18 cellular contexts compared by ENCODE assay signal in genomic region chr1:156075158-156075557, GRCh38. TPM values are rescaled to one million over a fixed set of nuclear protein-coding genes. Genes with fewer than 3 reads are reported as not detected.
DNase-seq lines count a peak whose midpoint lies in the region; ATAC-seq and TF ChIP-seq lines count a peak whose summit lies in the region.
"Had no signal": no experiment of that assay in that cellular context is flagged by ENCODE, and none has a peak within 500 bp of the region (broad histone marks: within the 10 kb centered on the region; RNA-seq: fewer than 3 reads in every experiment).

No MANE protein-coding gene starts in this region.

- H3K27me3 ChIP-seq in cardiac muscle cell = no peaks in the 10 kb centered on the region
- H3K27me3 ChIP-seq in liver (ENCODE audit: control insufficient read depth in 4 of 4, insufficient read depth in 4 of 4, low read length in 3 of 4) = no peaks in the 10 kb centered on the region
- no peaks in the 10 kb centered on the region for H3K27me3 ChIP-seq in upper lobe of right lung
- H3K27me3 ChIP-seq: ovary, SJCRH30 had no signal

- WGBS in liver = 60% methylated on average over 3 of the region's 3 CpGs

- no peak overlapping the region for H3K27ac Mint-ChIP-seq in activated B cell treated with CpG ODN at 0.5 μM for 24 hours
- no peak overlapping the region for H3K27ac Mint-ChIP-seq in activated naive CD8-positive, alpha-beta T cell treated with anti-CD3 and anti-CD28 coated beads, Interleukin-2, amount 50 U/mL, for 24 hours
- H3K27ac Mint-ChIP-seq: stimulated activated naive CD8-positive, alpha-beta T cell treated with anti-CD3 and anti-CD28 coated beads, Interleukin-15, Interleukin-2, amounts not matched to agents 100 ng/mL and 50 ng/mL, for 24 hours had no signal

- no peaks in the 10 kb centered on the region for H3K36me3 Mint-ChIP-seq in activated B cell treated with CpG ODN at 0.5 μM for 24 hours (ENCODE audit: low read depth)
- no peaks in the 10 kb centered on the region for H3K36me3 Mint-ChIP-seq in activated naive CD8-positive, alpha-beta T cell treated with anti-CD3 and anti-CD28 coated beads, Interleukin-2, amount 50 U/mL, for 24 hours (ENCODE audit: low read depth)

- H3K4me1 Mint-ChIP-seq in activated B cell treated with CpG ODN at 0.5 μM for 24 hours = peaks cover 18% of the 10 kb centered on the region
- H3K4me1 Mint-ChIP-seq in activated naive CD8-positive, alpha-beta T cell treated with anti-CD3 and anti-CD28 coated beads, Interleukin-2, amount 50 U/mL, for 24 hours = no peaks in the 10 kb centered on the region

- TF ChIP-seq CTCF in cardiac muscle cell (IDR thresholded peaks at IDR 0.05; ENCODE audit: low read depth, low read length) (no peak), activated B cell treated with CpG ODN at 0.5 μM for 24 hours (IDR thresholded peaks at IDR 0.05) (no peak), liver (IDR thresholded peaks at IDR 0.05; ENCODE audit: low read depth, low read length, missing input control) (no peak), upper lobe of right lung (IDR thresholded peaks at IDR 0.05) (no peak)

- POLR2A ChIA-PET in activated B cell treated with CpG ODN at 0.5 μM for 24 hours (lab: Charles Lee) = no interaction called here

- H3K9ac ChIP-seq in liver (ENCODE audit: low read depth in 1 of 2, low read length in 2 of 2) = peak overlapping the region in 1 of 2 donors; percentile 69

- no peaks in the 10 kb centered on the region for H3K27me3 Mint-ChIP-seq in activated B cell treated with CpG ODN at 0.5 μM for 24 hours
- peaks cover 11% of the 10 kb centered on the region for H3K27me3 Mint-ChIP-seq in activated naive CD8-positive, alpha-beta T cell treated with anti-CD3 and anti-CD28 coated beads, Interleukin-2, amount 50 U/mL, for 24 hours

- H3K9me3 Mint-ChIP-seq in activated B cell treated with CpG ODN at 0.5 μM for 24 hours = no peaks in the 10 kb centered on the region
- no peaks in the 10 kb centered on the region for H3K9me3 Mint-ChIP-seq in activated naive CD8-positive, alpha-beta T cell treated with anti-CD3 and anti-CD28 coated beads, Interleukin-2, amount 50 U/mL, for 24 hours
- H3K9me3 Mint-ChIP-seq: stimulated activated naive CD8-positive, alpha-beta T cell treated with anti-CD3 and anti-CD28 coated beads, Interleukin-15, Interleukin-2, amounts not matched to agents 100 ng/mL and 50 ng/mL, for 24 hours had no signal

- intact Hi-C loops in cardiac septum (cut with DNase I) = no loop called here
- intact Hi-C loops in activated B cell treated with CpG ODN at 0.5 μM for 24 hours (cut with micrococcal nuclease) = no loop called here
- intact Hi-C loops in upper lobe of right lung (cut with DNase I) = no loop called here

- CTCF ChIA-PET in activated B cell treated with CpG ODN at 0.5 μM for 24 hours (lab: Charles Lee) = no interaction called here

- DNase-seq in cardiac muscle cell (ENCODE audit: low read depth in 1 of 2, low spot score in 1 of 2) (peak in 1 of 2 donors; percentile 39), cardiac septum (ENCODE audit: low spot score) (no peak), activated B cell treated with CpG ODN at 0.5 μM for 24 hours (no peak), upper lobe of right lung (no peak), NCI-H1694 (lab: John Stamatoyannopoulos, UW) (no peak)
- DNase-seq in activated naive CD8-positive, alpha-beta T cell treated with anti-CD3 and anti-CD28 coated beads, Interleukin-2, amount 50 U/mL, for 24 hours = no peak
- DNase-seq: activated effector memory CD4-positive, alpha-beta T cell treated with anti-CD3 and anti-CD28 coated beads, Interleukin-2, amount 50 U/mL, for 16 hours; aorta; NCI-H2081; ovary; SJCRH30 had no signal

- H3K4me3 ChIP-seq in cardiac muscle cell = no peak overlapping the region
- peak overlapping the region in 2 of 3 donors; percentile 64 to 69 for H3K4me3 ChIP-seq in liver (ENCODE audit: low read depth in 1 of 3, low read length in 3 of 3)
- no peak overlapping the region for H3K4me3 ChIP-seq in upper lobe of right lung
- H3K4me3 ChIP-seq: ovary, SJCRH30 had no signal

- H3K9me3 ChIP-seq in cardiac muscle cell (ENCODE audit: low read depth) (no peaks in the 10 kb centered on the region), liver (ENCODE audit: control insufficient read depth in 4 of 4, low read length in 3 of 4) (no peaks in the 10 kb centered on the region), upper lobe of right lung (no peaks in the 10 kb centered on the region)
- H3K9me3 ChIP-seq: ovary, SJCRH30 had no signal

- H3K36me3 ChIP-seq in cardiac muscle cell (peaks cover 16% of the 10 kb centered on the region), liver (ENCODE audit: control insufficient read depth in 4 of 4, insufficient read depth in 3 of 4, low read depth in 1 of 4, low read length in 3 of 4) (no peaks in the 10 kb centered on the region), upper lobe of right lung (no peaks in the 10 kb centered on the region)
- H3K36me3 ChIP-seq: ovary had no signal

- H3K27ac ChIP-seq in cardiac muscle cell (peak overlapping the region; percentile 81), liver (ENCODE audit: low read depth in 1 of 2, low read length in 2 of 2) (peak overlapping the region; percentile 87 to 92), upper lobe of right lung (peak overlapping the region; percentile 30)
- H3K27ac ChIP-seq: ovary, SJCRH30 had no signal

- peak overlapping the region; percentile 24 for H3K4me3 Mint-ChIP-seq in activated B cell treated with CpG ODN at 0.5 μM for 24 hours
- H3K4me3 Mint-ChIP-seq in activated naive CD8-positive, alpha-beta T cell treated with anti-CD3 and anti-CD28 coated beads, Interleukin-2, amount 50 U/mL, for 24 hours = no peak overlapping the region
- H3K4me3 Mint-ChIP-seq: stimulated activated naive CD8-positive, alpha-beta T cell treated with anti-CD3 and anti-CD28 coated beads, Interleukin-15, Interleukin-2, amounts not matched to agents 100 ng/mL and 50 ng/mL, for 24 hours had no signal

- TF ChIP-seq RAD21 in liver (IDR thresholded peaks at IDR 0.05) = no peak

- no peak for ATAC-seq in activated B cell treated with CpG ODN at 0.5 μM for 24 hours (ENCODE audit: low read depth)
- ATAC-seq in upper lobe of right lung = no peak
- ATAC-seq in activated naive CD8-positive, alpha-beta T cell treated with anti-CD3 and anti-CD28 coated beads, Interleukin-2, amount 50 U/mL, for 24 hours = no peak
- no peak for ATAC-seq in GM21529 (IDR thresholded peaks at IDR 0.05; ENCODE audit: unreplicated experiment)

- peaks cover 66% of the 10 kb centered on the region for H3K4me1 ChIP-seq in cardiac muscle cell (ENCODE audit: low read depth)
- H3K4me1 ChIP-seq in liver (ENCODE audit: control insufficient read depth in 4 of 4, insufficient read depth in 4 of 4, low read length in 3 of 4) = peaks cover 8 to 36% (median 25%) of the 10 kb centered on the region in 4 donors
- peaks cover 10% of the 10 kb centered on the region for H3K4me1 ChIP-seq in upper lobe of right lung
- H3K4me1 ChIP-seq: SJCRH30 had no signal

TF ChIP-seq in liver, 16 proteins besides CTCF, POLR2A, EP300 and RAD21 (continues in another document):
- TF ChIP-seq JUND (IDR thresholded peaks at IDR 0.05) (no peak), HNF4A (conservative IDR thresholded peaks at IDR 0.05) (no peak), NR2F2 (IDR thresholded peaks at IDR 0.05) (no peak), FOXA1 (IDR thresholded peaks at IDR 0.05) (no peak), HNF4G (IDR thresholded peaks at IDR 0.05) (no peak), ATF3 (IDR thresholded peaks at IDR 0.05) (no peak), EGR1 (IDR thresholded peaks at IDR 0.05; ENCODE audit: low read depth in 2 of 2) (no peak), RXRA (IDR thresholded peaks at IDR 0.05) (no peak)

RNA-seq across cellular contexts. Expression of gene MEX3A, which starts 7.1 kb away (rescaled TPM):
- total RNA-seq in cardiac muscle cell (48.8 and 58.6 TPM in 2 replicates), cardiac septum (0.24 TPM), activated B cell treated with CpG ODN at 0.5 μM for 24 hours (0.39 and 0.47 TPM in 2 replicates), liver (1 to 10 TPM; 1.3 TPM), upper lobe of right lung (0.52 TPM)
- polyA plus RNA-seq in cardiac muscle cell (17.2 and 24.8 TPM in 2 replicates), liver (under 1 TPM; 0.52 to 0.56 TPM)

RNA-seq across cellular contexts. Expression of gene RAB25, which starts 14.2 kb away (rescaled TPM):
- total RNA-seq in cardiac muscle cell (1.6 and 3.1 TPM in 2 replicates), cardiac septum (not detected), activated B cell treated with CpG ODN at 0.5 μM for 24 hours (0.32 and 0.38 TPM in 2 replicates), liver (1 to 10 TPM in 1 of 2 donors, under 1 TPM in 1; 0.67 to 1.0 TPM), upper lobe of right lung (62.0 TPM)
- polyA plus RNA-seq in cardiac muscle cell (2.1 and 2.4 TPM in 2 replicates), liver (1 to 10 TPM in 1 of 2 donors, under 1 TPM in 1; 0.82 to 2.0 TPM)
- total RNA-seq: aorta, dermis microvascular lymphatic vessel endothelial cell, LHCN-M2, lung microvascular endothelial cell, SJCRH30 had no signal
- polyA plus RNA-seq: AG04450 had no signal

RNA-seq across cellular contexts. Expression of gene LAMTOR2, which starts 20.6 kb away (rescaled TPM):
- total RNA-seq in cardiac muscle cell = 75.5 and 116 TPM in 2 replicates
- 199 and 208 TPM in 2 replicates for polyA plus RNA-seq in cardiac muscle cell
- 49.8 TPM for total RNA-seq in cardiac septum
- total RNA-seq in activated B cell treated with CpG ODN at 0.5 μM for 24 hours = 45.9 and 48.0 TPM in 2 replicates
- total RNA-seq in liver = 10 to 100 TPM; 30.4 to 42.9 TPM
- polyA plus RNA-seq in liver = 100 to 1,000 TPM; 115 to 152 TPM
- total RNA-seq in upper lobe of right lung = 49.7 TPM

RNA-seq across cellular contexts. Expression of gene UBQLN4, which starts 21.6 kb away (rescaled TPM):
- total RNA-seq in cardiac muscle cell (43.1 and 51.0 TPM in 2 replicates), cardiac septum (26.3 TPM), activated B cell treated with CpG ODN at 0.5 μM for 24 hours (28.1 and 32.5 TPM in 2 replicates), liver (10 to 100 TPM in 1 of 2 donors, 1 to 10 TPM in 1; 9.2 to 13.5 TPM), upper lobe of right lung (37.0 TPM)
- polyA plus RNA-seq in cardiac muscle cell (29.2 and 38.5 TPM in 2 replicates), liver (10 to 100 TPM in 1 of 2 donors, 1 to 10 TPM in 1; 7.4 to 17.8 TPM)

RNA-seq across cellular contexts. Expression of gene LMNA, which starts 39.4 kb away (rescaled TPM):
- 128 and 139 TPM in 2 replicates for total RNA-seq in cardiac muscle cell
- 99.4 and 149 TPM in 2 replicates for polyA plus RNA-seq in cardiac muscle cell
- total RNA-seq in cardiac septum = 298 TPM
- total RNA-seq in activated B cell treated with CpG ODN at 0.5 μM for 24 hours = 40.4 and 47.5 TPM in 2 replicates
- total RNA-seq in liver = 100 to 1,000 TPM in 1 of 2 donors, 10 to 100 TPM in 1; 89.4 to 160 TPM
- 100 to 1,000 TPM in 1 of 2 donors, 10 to 100 TPM in 1; 60.4 to 105 TPM for polyA plus RNA-seq in liver
- total RNA-seq in upper lobe of right lung = 235 TPM

Comparison
In these comparisons a context has a peak if more than half of its experiments do, and no peak if none do; other contexts are left out.
1. RNA of gene MEX3A, which starts 7.1 kb away (total RNA-seq): 48.8 to 58.6 TPM in cardiac muscle cell; 1.3 TPM in liver, 0.52 TPM in upper lobe of right lung (single experiment), 0.39 to 0.47 TPM in activated B cell treated with CpG ODN at 0.5 μM for 24 hours and 0.24 TPM in cardiac septum (single experiment); every median in the first group is over 10 times any median in the second.
2. H3K27ac ChIP-seq: peak in every context shown above with its lines; median percentile 90 in liver; 81 in cardiac muscle cell; 30 in upper lobe of right lung.
3. H3K4me3 ChIP-seq: peak in liver (2 of 3); none in cardiac muscle cell (single experiment) and upper lobe of right lung (single experiment).
4. RNA of gene RAB25, which starts 14.2 kb away (total RNA-seq): 62.0 TPM in upper lobe of right lung (single experiment); 1.6 to 3.1 TPM in cardiac muscle cell, 0.67 to 1.0 TPM in liver, 0.32 to 0.38 TPM in activated B cell treated with CpG ODN at 0.5 μM for 24 hours and not detected in cardiac septum (single experiment); every median in the first group is over 10 times any median in the second.